ENCODE assay signal across 1 cellular context in the genomic region with DNA sequence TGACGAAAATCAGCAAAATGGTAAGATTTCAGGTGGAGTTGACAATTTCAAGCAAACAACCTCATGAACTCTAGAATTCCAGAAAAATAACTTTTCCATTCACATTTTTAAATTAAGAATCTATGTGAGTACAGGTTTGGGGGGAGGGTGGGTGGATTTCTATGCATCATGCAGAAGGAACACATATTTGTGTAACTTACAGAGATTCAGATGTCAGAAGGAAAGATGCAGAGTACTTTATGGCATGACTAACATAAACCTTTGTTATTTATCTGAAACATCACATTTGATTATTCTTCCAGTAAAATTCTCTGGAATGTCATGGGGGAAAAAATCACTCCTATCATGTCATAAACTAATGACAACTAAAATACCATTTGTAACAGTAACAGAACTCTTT.
TF ChIP-seq lines count a peak whose summit lies in the region.

No MANE protein-coding gene starts in this region.

TF ChIP-seq in IMR-90, 13 proteins besides CTCF, POLR2A, EP300 and RAD21:
- TF ChIP-seq MAFK (IDR thresholded peaks at IDR 0.05; ENCODE audit: low read depth, low read length) (no peak), CEBPB (IDR thresholded peaks at IDR 0.05; ENCODE audit: low read depth, low read length) (0 out of 2 replicates have a peak, but pooled peaks have one; percentile 9)
